In the genomic region with DNA sequence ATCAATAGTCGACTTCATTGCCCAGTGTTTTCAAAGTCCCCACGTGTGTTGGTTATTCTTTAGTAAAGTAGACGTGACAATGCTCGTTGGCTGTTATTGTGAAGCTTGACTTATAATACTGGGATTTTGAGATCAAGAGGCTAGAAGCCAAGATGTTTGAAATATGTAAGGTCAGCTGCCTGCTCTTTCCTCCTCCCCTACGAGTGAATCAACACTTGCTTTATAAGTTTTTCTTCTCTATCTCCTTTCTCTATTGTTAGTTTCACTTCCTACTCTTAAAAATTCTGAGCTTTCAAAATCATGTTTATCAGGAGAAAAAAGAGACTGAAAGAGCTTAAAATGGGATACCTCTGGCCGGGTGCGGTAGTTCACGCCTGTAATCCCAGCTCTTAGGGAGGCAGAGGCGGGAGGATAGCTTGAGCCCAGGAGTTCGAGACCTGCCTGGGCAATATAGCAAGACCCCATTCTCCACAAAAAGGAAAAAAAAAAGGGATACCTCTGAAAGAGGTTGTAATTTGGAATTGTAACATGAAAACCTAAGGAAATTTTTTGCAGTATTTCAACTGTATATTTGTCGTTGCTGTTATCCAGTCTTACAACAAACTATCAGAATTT, we compare ENCODE assay signal across 2 cellular contexts.
TF ChIP-seq lines count a peak whose summit lies in the region.

No MANE protein-coding gene starts in this region.

TF ChIP-seq in GM12878, 131 proteins besides CTCF, POLR2A, EP300 and RAD21 (continued from another document):
- TF ChIP-seq, protein P1, sequence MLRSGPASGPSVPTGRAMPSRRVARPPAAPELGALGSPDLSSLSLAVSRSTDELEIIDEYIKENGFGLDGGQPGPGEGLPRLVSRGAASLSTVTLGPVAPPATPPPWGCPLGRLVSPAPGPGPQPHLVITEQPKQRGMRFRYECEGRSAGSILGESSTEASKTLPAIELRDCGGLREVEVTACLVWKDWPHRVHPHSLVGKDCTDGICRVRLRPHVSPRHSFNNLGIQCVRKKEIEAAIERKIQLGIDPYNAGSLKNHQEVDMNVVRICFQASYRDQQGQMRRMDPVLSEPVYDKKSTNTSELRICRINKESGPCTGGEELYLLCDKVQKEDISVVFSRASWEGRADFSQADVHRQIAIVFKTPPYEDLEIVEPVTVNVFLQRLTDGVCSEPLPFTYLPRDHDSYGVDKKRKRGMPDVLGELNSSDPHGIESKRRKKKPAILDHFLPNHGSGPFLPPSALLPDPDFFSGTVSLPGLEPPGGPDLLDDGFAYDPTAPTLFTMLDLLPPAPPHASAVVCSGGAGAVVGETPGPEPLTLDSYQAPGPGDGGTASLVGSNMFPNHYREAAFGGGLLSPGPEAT (IDR thresholded peaks at IDR 0.05; ENCODE audit: low read depth), result 0 out of 2 replicates have a peak, but pooled peaks have one; percentile 17
- no peak for TF ChIP-seq JUND (IDR thresholded peaks at IDR 0.05; ENCODE audit: low read depth, low read length)

TF ChIP-seq in SK-N-SH treated with all-trans-retinoic acid at 6 μM for 48 hours, 23 proteins besides CTCF, POLR2A, EP300 and RAD21 (continued from another document):
- TF ChIP-seq, protein P2, sequence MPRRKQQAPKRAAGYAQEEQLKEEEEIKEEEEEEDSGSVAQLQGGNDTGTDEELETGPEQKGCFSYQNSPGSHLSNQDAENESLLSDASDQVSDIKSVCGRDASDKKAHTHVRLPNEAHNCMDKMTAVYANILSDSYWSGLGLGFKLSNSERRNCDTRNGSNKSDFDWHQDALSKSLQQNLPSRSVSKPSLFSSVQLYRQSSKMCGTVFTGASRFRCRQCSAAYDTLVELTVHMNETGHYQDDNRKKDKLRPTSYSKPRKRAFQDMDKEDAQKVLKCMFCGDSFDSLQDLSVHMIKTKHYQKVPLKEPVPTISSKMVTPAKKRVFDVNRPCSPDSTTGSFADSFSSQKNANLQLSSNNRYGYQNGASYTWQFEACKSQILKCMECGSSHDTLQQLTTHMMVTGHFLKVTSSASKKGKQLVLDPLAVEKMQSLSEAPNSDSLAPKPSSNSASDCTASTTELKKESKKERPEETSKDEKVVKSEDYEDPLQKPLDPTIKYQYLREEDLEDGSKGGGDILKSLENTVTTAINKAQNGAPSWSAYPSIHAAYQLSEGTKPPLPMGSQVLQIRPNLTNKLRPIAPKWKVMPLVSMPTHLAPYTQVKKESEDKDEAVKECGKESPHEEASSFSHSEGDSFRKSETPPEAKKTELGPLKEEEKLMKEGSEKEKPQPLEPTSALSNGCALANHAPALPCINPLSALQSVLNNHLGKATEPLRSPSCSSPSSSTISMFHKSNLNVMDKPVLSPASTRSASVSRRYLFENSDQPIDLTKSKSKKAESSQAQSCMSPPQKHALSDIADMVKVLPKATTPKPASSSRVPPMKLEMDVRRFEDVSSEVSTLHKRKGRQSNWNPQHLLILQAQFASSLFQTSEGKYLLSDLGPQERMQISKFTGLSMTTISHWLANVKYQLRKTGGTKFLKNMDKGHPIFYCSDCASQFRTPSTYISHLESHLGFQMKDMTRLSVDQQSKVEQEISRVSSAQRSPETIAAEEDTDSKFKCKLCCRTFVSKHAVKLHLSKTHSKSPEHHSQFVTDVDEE (CRISPR knock-in tag; IDR thresholded peaks at IDR 0.05), result no peak
- TF ChIP-seq CSDC2 (CRISPR knock-in tag; IDR thresholded peaks at IDR 0.05), result no peak
- no peak for TF ChIP-seq TCF4 (CRISPR knock-in tag; IDR thresholded peaks at IDR 0.05; ENCODE audit: borderline replicate concordance)
- TF ChIP-seq ZFP3 (CRISPR knock-in tag; IDR thresholded peaks at IDR 0.05), result no peak
- TF ChIP-seq, protein P3, sequence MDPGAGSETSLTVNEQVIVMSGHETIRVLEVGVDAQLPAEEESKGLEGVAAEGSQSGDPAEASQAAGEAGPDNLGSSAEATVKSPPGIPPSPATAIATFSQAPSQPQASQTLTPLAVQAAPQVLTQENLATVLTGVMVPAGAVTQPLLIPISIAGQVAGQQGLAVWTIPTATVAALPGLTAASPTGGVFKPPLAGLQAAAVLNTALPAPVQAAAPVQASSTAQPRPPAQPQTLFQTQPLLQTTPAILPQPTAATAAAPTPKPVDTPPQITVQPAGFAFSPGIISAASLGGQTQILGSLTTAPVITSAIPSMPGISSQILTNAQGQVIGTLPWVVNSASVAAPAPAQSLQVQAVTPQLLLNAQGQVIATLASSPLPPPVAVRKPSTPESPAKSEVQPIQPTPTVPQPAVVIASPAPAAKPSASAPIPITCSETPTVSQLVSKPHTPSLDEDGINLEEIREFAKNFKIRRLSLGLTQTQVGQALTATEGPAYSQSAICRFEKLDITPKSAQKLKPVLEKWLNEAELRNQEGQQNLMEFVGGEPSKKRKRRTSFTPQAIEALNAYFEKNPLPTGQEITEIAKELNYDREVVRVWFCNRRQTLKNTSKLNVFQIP (CRISPR knock-in tag; IDR thresholded peaks at IDR 0.05; ENCODE audit: borderline replicate concordance, low read depth), result no peak
- no peak for TF ChIP-seq PPARA (CRISPR knock-in tag; IDR thresholded peaks at IDR 0.05; ENCODE audit: borderline replicate concordance)
- no peak for TF ChIP-seq OSR1 (CRISPR knock-in tag; IDR thresholded peaks at IDR 0.05)
- no peak for TF ChIP-seq ZNF565 (CRISPR knock-in tag; conservative IDR thresholded peaks at IDR 0.05; ENCODE audit: low read depth)
- no peak for TF ChIP-seq SNAI2 (CRISPR knock-in tag; IDR thresholded peaks at IDR 0.05)
TF ChIP-seq in SK-N-SH treated with all-trans-retinoic acid at 6 μM for 48 hours: peak in this region for 0.
